Comparison of ENCODE assay signal across 9 cellular contexts in the genomic region with DNA sequence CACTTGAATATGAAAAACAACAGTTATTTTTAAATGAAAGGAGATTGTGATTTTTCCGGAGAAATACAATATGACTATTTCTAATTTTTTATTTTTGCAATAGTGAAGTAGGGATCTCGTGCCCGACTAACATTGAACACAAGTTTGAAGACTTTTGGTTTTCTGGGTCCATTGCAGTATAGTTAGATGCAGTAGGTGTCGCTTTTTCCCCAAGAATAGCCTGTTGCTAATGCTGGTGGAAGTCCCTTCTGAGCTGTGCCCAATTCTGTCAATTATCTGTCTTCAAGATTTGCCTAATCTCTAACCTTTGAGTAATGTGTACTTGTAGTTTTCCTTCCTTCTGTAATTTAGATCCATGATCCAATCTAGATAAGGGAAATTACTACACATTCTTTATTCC. TPM values are rescaled to one million over a fixed set of nuclear protein-coding genes. Genes with fewer than 3 reads are reported as not detected.
A peak's percentile ranks its signal among the peaks of the same experiment; 100 is the strongest.
DNase-seq lines count a peak whose midpoint lies in the region; ATAC-seq and TF ChIP-seq lines count a peak whose summit lies in the region.
"Had no signal": no experiment of that assay in that cellular context is flagged by ENCODE, and none has a peak within 500 bp of the region (broad histone marks: within the 10 kb centered on the region; RNA-seq: fewer than 3 reads in every experiment).

No MANE protein-coding gene starts in this region.

- H4K20me1 ChIP-seq in KMS-11 (ENCODE audit: insufficient read depth), result no peaks in the 10 kb centered on the region
- H4K20me1 ChIP-seq: BLaER1 treated with 17β-estradiol and CSF1 and Interleukin-3, amounts not matched to agents 10 nM and 100 nM had no signal

- WGBS in lung, 2 donors, result 6 to 10% methylated on average over 4 of the region's 4 CpGs

- H3K27me3 ChIP-seq in KMS-11 (ENCODE audit: insufficient read depth, low read depth) (no peaks in the 10 kb centered on the region), dorsolateral prefrontal cortex (no peaks in the 10 kb centered on the region), lung (ENCODE audit: control insufficient read depth, insufficient read depth) (no peaks in the 10 kb centered on the region)
- H3K27me3 ChIP-seq: BLaER1 treated with 17β-estradiol and CSF1 and Interleukin-3, amounts not matched to agents 10 nM and 100 nM had no signal

- H3K36me3 ChIP-seq in KMS-11 (ENCODE audit: insufficient read depth) (no peaks in the 10 kb centered on the region), lung (ENCODE audit: control insufficient read depth in 2 of 2, insufficient read depth in 2 of 2, low read length in 2 of 2) (no peaks in the 10 kb centered on the region)
- H3K36me3 ChIP-seq: BLaER1 treated with 17β-estradiol and CSF1 and Interleukin-3, amounts not matched to agents 10 nM and 100 nM had no signal

- intact Hi-C loops in dorsolateral prefrontal cortex (cut with DNase I), result loop anchor here in 1 of 2 donors (2.0 kb wide), 1 partner anchor 186 kb away; no protein-coding TSS in a partner anchor

- no peaks in the 10 kb centered on the region for H3K4me1 ChIP-seq in KMS-11 (ENCODE audit: low read depth, poor library complexity, severe bottlenecking)
- no peaks in the 10 kb centered on the region for H3K4me1 ChIP-seq in lung (ENCODE audit: control insufficient read depth in 2 of 2, insufficient read depth in 2 of 2, low read length in 2 of 2)

- TF ChIP-seq CTCF in KMS-11 (conservative IDR thresholded peaks at IDR 0.05; ENCODE audit: low read depth, low read length) (peak; percentile 81), dorsolateral prefrontal cortex (IDR thresholded peaks at IDR 0.05 in 54 of 56, conservative IDR thresholded peaks at IDR 0.05 in 2 of 56; ENCODE audit: low read depth in 1 of 56, partially characterized antibody in 56 of 56) (peak; percentile 23 to 86 (median 64)), lung (IDR thresholded peaks at IDR 0.05; ENCODE audit: control extremely low read depth, extremely low read depth) (peak; percentile 55)

- H3K27ac ChIP-seq in KMS-11 (no peak overlapping the region), dorsolateral prefrontal cortex (no peak overlapping the region), lung (ENCODE audit: low read depth in 1 of 2, low read length in 1 of 2) (no peak overlapping the region)
- H3K27ac ChIP-seq: BLaER1 treated with 17β-estradiol and CSF1 and Interleukin-3, amounts not matched to agents 10 nM and 100 nM had no signal

- DNase-seq in NCI-H510A treated with DMSO at 0.1 percent for 48 hours (lab: John Stamatoyannopoulos, UW) (peak; percentile 54), NCI-H510A (lab: John Stamatoyannopoulos, UW) (no peak), OCI-M2 (lab: John Stamatoyannopoulos, UW; ENCODE audit: unreplicated experiment) (peak; percentile 5), dorsolateral prefrontal cortex (no peak), lung (ENCODE audit: low spot score) (no peak)

- H3K4me2 ChIP-seq in KMS-11, result no peak overlapping the region
- H3K4me2 ChIP-seq: BLaER1 treated with 17β-estradiol and CSF1 and Interleukin-3, amounts not matched to agents 10 nM and 100 nM had no signal

- no peak overlapping the region for H3K9ac ChIP-seq in KMS-11
- H3K9ac ChIP-seq: BLaER1 treated with 17β-estradiol and CSF1 and Interleukin-3, amounts not matched to agents 10 nM and 100 nM had no signal

- no peaks in the 10 kb centered on the region for H3K79me2 ChIP-seq in KMS-11 (ENCODE audit: insufficient read depth, low read depth)

- H2AFZ ChIP-seq in KMS-11 (ENCODE audit: low read depth), result no peak overlapping the region

- ATAC-seq in GM19467 (IDR thresholded peaks at IDR 0.05; ENCODE audit: unreplicated experiment) (peak; percentile 75), lung (ENCODE audit: insufficient read depth, low FRiP score) (peak; percentile 85), HG03108 (IDR thresholded peaks at IDR 0.05; ENCODE audit: unreplicated experiment) (no peak)

- no peaks in the 10 kb centered on the region for H3K9me3 ChIP-seq in lung (ENCODE audit: control insufficient read depth in 2 of 2, insufficient read depth in 1 of 2, low read length in 1 of 2)
- H3K9me3 ChIP-seq: BLaER1 treated with 17β-estradiol and CSF1 and Interleukin-3, amounts not matched to agents 10 nM and 100 nM had no signal

- H3K4me3 ChIP-seq in KMS-11 (IDR thresholded peaks at IDR 0.05; ENCODE audit: insufficient read depth, low read depth, low read length) (no peak overlapping the region), dorsolateral prefrontal cortex (no peak overlapping the region), lung (no peak overlapping the region)
- H3K4me3 ChIP-seq: BLaER1 treated with 17β-estradiol and CSF1 and Interleukin-3, amounts not matched to agents 10 nM and 100 nM had no signal

RNA-seq across cellular contexts. Expression of gene SEMA4F, which starts 36.5 kb away (rescaled TPM):
- total RNA-seq in dorsolateral prefrontal cortex (10 to 100 TPM; 17.4 to 54.5 (median 34.8) TPM), lung (1 to 10 TPM; 4.9 to 9.6 TPM)
- polyA plus RNA-seq in lung, result 1 to 10 TPM; 3.0 to 3.4 TPM

RNA-seq across cellular contexts. Expression of gene M1AP, which starts 42.4 kb away (rescaled TPM):
- total RNA-seq in dorsolateral prefrontal cortex, result 1 to 10 TPM in 115 of 120 experiments, under 1 TPM in 5; 0.61 to 5.8 (median 2.8) TPM
- under 1 TPM; 0.83 to 0.94 TPM for total RNA-seq in lung
- polyA plus RNA-seq in lung, result 1 to 10 TPM in 1 of 2 donors, under 1 TPM in 1; 0.77 to 1.2 TPM

Comparison
In these comparisons a context has a peak if more than half of its experiments do, and no peak if none do; other contexts are left out.
1. DNase-seq: peak in NCI-H510A treated with DMSO at 0.1 percent for 48 hours (single experiment) and OCI-M2 (single experiment); none in NCI-H510A (single experiment), dorsolateral prefrontal cortex (0 of 10) and lung (single experiment).
2. Peak in every context shown above with its lines, with median percentiles within 50 percentile points of each other: CTCF ChIP-seq.